ENCODE assay signal across 8 cellular contexts in genomic region chr2:208266641-208267335, GRCh38. TPM values are rescaled to one million over a fixed set of nuclear protein-coding genes. Genes with fewer than 3 reads are reported as not detected.
A peak's percentile ranks its signal among the peaks of the same experiment; 100 is the strongest.
DNase-seq lines count a peak whose midpoint lies in the region; ATAC-seq lines count a peak whose summit lies in the region.

No MANE protein-coding gene starts in this region.

- H3K27ac Mint-ChIP-seq in activated T-cell treated with anti-CD3 and anti-CD28 coated beads, Interleukin-2, amount 50 U/mL, for 72 hours = peak overlapping the region; percentile 93
- peak overlapping the region; percentile 91 to 94 for H3K27ac Mint-ChIP-seq in activated naive CD4-positive, alpha-beta T cell treated with anti-CD3 and anti-CD28 coated beads, Interleukin-2, amount 50 U/mL, for 72 hours

- H3K4me3 ChIP-seq in iPS-20b (ENCODE audit: low read length) = peak overlapping the region; percentile 88
- H3K4me3 ChIP-seq in subcutaneous abdominal adipose tissue (ENCODE audit: low read depth in 1 of 5, low read length in 5 of 5) = peak overlapping the region; percentile 70 to 91 (median 81)

- H3K9ac ChIP-seq in iPS-20b (ENCODE audit: low read depth, low read length) (peak overlapping the region; percentile 93), subcutaneous abdominal adipose tissue (ENCODE audit: low read length in 5 of 5) (peak overlapping the region; percentile 73 to 93 (median 86))

- no peaks in the 10 kb centered on the region for H3K27me3 ChIP-seq in iPS-20b (ENCODE audit: insufficient read depth, low read length)
- no peaks in the 10 kb centered on the region for H3K27me3 ChIP-seq in subcutaneous abdominal adipose tissue (ENCODE audit: control insufficient read depth in 5 of 5, insufficient read depth in 4 of 5, low read length in 5 of 5)

- no peak for DNase-seq in activated T-cell treated with anti-CD3 and anti-CD28 coated beads, Interleukin-2, amount 50 U/mL, for 72 hours
- DNase-seq in activated T-cell treated with anti-CD3 and anti-CD28 coated beads, Interleukin-2, amount 50 U/mL, for 48 hours = no peak
- DNase-seq in activated naive CD4-positive, alpha-beta T cell treated with anti-CD3 and anti-CD28 coated beads, Interleukin-2, amount 50 U/mL, for 72 hours (ENCODE audit: low spot score in 2 of 2) = no peak
- DNase-seq in NK-92 treated with Interleukin-12 subunit alpha and Interleukin-12 subunit beta, amount 100 ng/mL, for 24 hours (lab: John Stamatoyannopoulos, UW) = no peak
- DNase-seq in middle frontal gyrus (ENCODE audit: extremely low spot score, low spot score) = no peak

- peaks cover 6% of the 10 kb centered on the region; the same call in 1 of the 2 replicates for H3K4me1 ChIP-seq in iPS-20b (ENCODE audit: insufficient read depth, low read length)
- H3K4me1 ChIP-seq in subcutaneous abdominal adipose tissue (ENCODE audit: control insufficient read depth in 5 of 5, insufficient read depth in 5 of 5, low read length in 5 of 5) = peaks cover 3 to 43% (median 34%) of the 10 kb centered on the region in 5 donors

- H3K27ac ChIP-seq in iPS-20b (ENCODE audit: low read length) (peak overlapping the region; percentile 59), subcutaneous abdominal adipose tissue (ENCODE audit: low read depth, low read length) (peak overlapping the region; percentile 92)

- H3K9me3 ChIP-seq in iPS-20b (ENCODE audit: insufficient read depth, low read depth, low read length) = no peaks in the 10 kb centered on the region
- no peaks in the 10 kb centered on the region for H3K9me3 ChIP-seq in subcutaneous abdominal adipose tissue (ENCODE audit: control insufficient read depth in 5 of 5, low read length in 5 of 5)

- ATAC-seq in activated T-cell treated with anti-CD3 and anti-CD28 coated beads, Interleukin-2, amount 50 U/mL, for 72 hours (replicated peaks in 1 of 2) = no peak
- peak; percentile 4 for ATAC-seq in HG03064 (IDR thresholded peaks at IDR 0.05; ENCODE audit: low read depth, unreplicated experiment)
- peak in 1 of 2 donors; percentile 8 for ATAC-seq in activated naive CD4-positive, alpha-beta T cell treated with anti-CD3 and anti-CD28 coated beads, Interleukin-2, amount 50 U/mL, for 72 hours

- H3K27me3 Mint-ChIP-seq in activated T-cell treated with anti-CD3 and anti-CD28 coated beads, Interleukin-2, amount 50 U/mL, for 72 hours (ENCODE audit: low read depth) = no peaks in the 10 kb centered on the region

- H3K4me1 Mint-ChIP-seq in activated T-cell treated with anti-CD3 and anti-CD28 coated beads, Interleukin-2, amount 50 U/mL, for 72 hours (ENCODE audit: low read depth) = peaks cover 54% of the 10 kb centered on the region

- H3K4me3 Mint-ChIP-seq in activated T-cell treated with anti-CD3 and anti-CD28 coated beads, Interleukin-2, amount 50 U/mL, for 72 hours = peak overlapping the region; percentile 85 to 95

- H3K9me3 Mint-ChIP-seq in activated T-cell treated with anti-CD3 and anti-CD28 coated beads, Interleukin-2, amount 50 U/mL, for 72 hours = peaks cover 0 to 5% of the 10 kb centered on the region in 2 donors
- no peaks in the 10 kb centered on the region for H3K9me3 Mint-ChIP-seq in activated naive CD4-positive, alpha-beta T cell treated with anti-CD3 and anti-CD28 coated beads, Interleukin-2, amount 50 U/mL, for 72 hours

- H3K36me3 Mint-ChIP-seq in activated T-cell treated with anti-CD3 and anti-CD28 coated beads, Interleukin-2, amount 50 U/mL, for 72 hours (ENCODE audit: insufficient read depth in 2 of 2) = peaks cover 0 to 5% of the 10 kb centered on the region in 2 donors
- H3K36me3 Mint-ChIP-seq in activated naive CD4-positive, alpha-beta T cell treated with anti-CD3 and anti-CD28 coated beads, Interleukin-2, amount 50 U/mL, for 72 hours = peaks cover 0 to 7% of the 10 kb centered on the region in 2 donors

- H3K36me3 ChIP-seq in iPS-20b (ENCODE audit: insufficient read depth, low read depth, low read length) (peaks cover 6% of the 10 kb centered on the region), subcutaneous abdominal adipose tissue (ENCODE audit: control insufficient read depth in 5 of 5, insufficient read depth in 5 of 5, low read length in 5 of 5) (peaks cover 3 to 8% (median 4%) of the 10 kb centered on the region in 5 donors)

RNA-seq across cellular contexts. Expression of gene PIKFYVE, which starts 0.7 kb away (rescaled TPM):
- total RNA-seq in activated T-cell treated with anti-CD3 and anti-CD28 coated beads, Interleukin-2, amount 50 U/mL, for 72 hours = 10 to 100 TPM; 28.8 to 29.7 TPM
- 10 to 100 TPM; 23.1 to 25.9 TPM for total RNA-seq in activated naive CD4-positive, alpha-beta T cell treated with anti-CD3 and anti-CD28 coated beads, Interleukin-2, amount 50 U/mL, for 72 hours

RNA-seq across cellular contexts. Expression of gene IDH1, which starts 11.9 kb away (rescaled TPM):
- total RNA-seq in activated T-cell treated with anti-CD3 and anti-CD28 coated beads, Interleukin-2, amount 50 U/mL, for 72 hours = 10 to 100 TPM; 18.6 to 21.4 TPM
- 10 to 100 TPM; 16.9 to 19.4 TPM for total RNA-seq in activated naive CD4-positive, alpha-beta T cell treated with anti-CD3 and anti-CD28 coated beads, Interleukin-2, amount 50 U/mL, for 72 hours
